8 cellular contexts compared by ENCODE assay signal in genomic region chrX:32741910-32742309, GRCh38.
"Had no signal": no experiment of that assay in that cellular context is flagged by ENCODE, and none has a peak within 500 bp of the region (broad histone marks: within the 10 kb centered on the region; RNA-seq: fewer than 3 reads in every experiment).

No MANE protein-coding gene starts in this region.

- H3K36me3 ChIP-seq: HAP-1 had no signal

- DNase-seq: GM23248, GOT3, H7, IMR-90, KG1 had no signal

- H3K9me3 ChIP-seq: HAP-1 had no signal

- H3K27ac ChIP-seq: GM23248 had no signal

- ATAC-seq: HCT116, K562 had no signal

- H3K4me1 ChIP-seq: HAP-1 had no signal

- FAIRE-seq: K562 had no signal

- H3K4me3 ChIP-seq: GM23248, HAP-1, K562 had no signal
